28 cellular contexts compared by ENCODE assay signal in the genomic region with DNA sequence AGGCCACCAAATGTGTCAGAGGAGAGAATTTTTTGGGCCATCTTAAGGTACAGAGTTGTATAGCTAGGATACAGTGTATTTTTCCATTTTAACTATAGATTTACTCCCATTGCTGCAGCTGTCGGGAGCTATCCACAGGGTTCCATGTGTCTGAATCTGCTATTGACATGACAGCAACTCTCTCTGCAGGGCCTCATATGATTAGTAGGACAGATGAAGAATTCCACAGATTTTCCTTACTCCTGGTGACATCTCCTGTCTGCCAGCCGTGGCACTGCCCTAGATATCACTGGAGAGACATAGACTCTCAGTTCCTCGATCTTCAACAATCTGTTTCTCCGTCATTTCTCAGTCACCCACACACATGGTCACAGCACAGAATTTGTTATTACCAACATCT.
"Had no signal": no experiment of that assay in that cellular context is flagged by ENCODE, and none has a peak within 500 bp of the region (broad histone marks: within the 10 kb centered on the region; RNA-seq: fewer than 3 reads in every experiment).

No MANE protein-coding gene starts in this region.

- H3K4me1 ChIP-seq: parathyroid adenoma, psoas muscle, right lobe of liver, sigmoid colon, suprapubic skin, testis, tibial artery, transverse colon, upper lobe of right lung, uterus had no signal

- H3K4me3 ChIP-seq: ovary, psoas muscle, right lobe of liver, sigmoid colon, skin epidermis, suprapubic skin, testis, tibial artery, transverse colon, upper lobe of right lung, uterus had no signal

- H3K36me3 ChIP-seq: neutrophil, ovary, right lobe of liver, sigmoid colon, suprapubic skin, tibial artery, transverse colon, upper lobe of right lung, uterus had no signal

- H3K79me2 ChIP-seq: parathyroid adenoma had no signal

- H3K9me3 ChIP-seq: neutrophil, ovary, right lobe of liver, sigmoid colon, suprapubic skin, testis, tibial artery, upper lobe of right lung, uterus had no signal

- H3K27me3 ChIP-seq: neutrophil, ovary, right lobe of liver, sigmoid colon, suprapubic skin, testis, tibial artery, transverse colon, upper lobe of right lung, uterus had no signal

- H3K27ac ChIP-seq: neutrophil, ovary, parathyroid adenoma, psoas muscle, right lobe of liver, sigmoid colon, skin epidermis, suprapubic skin, testis, tibial artery, transverse colon, upper lobe of right lung, uterus had no signal

- ATAC-seq: naive thymus-derived CD4-positive, alpha-beta T cell; natural killer cell; psoas muscle; right cardiac atrium; right lobe of liver; stimulated activated memory B cell treated with anti-CD40 and anti-IgM and Interleukin-4, amounts not matched to agents 10 μg/mL and 1 μg/mL and 100 μg/mL, for 72 hours; stimulated activated naive CD8-positive, alpha-beta T cell treated with anti-CD3 and anti-CD28 coated beads, Interleukin-15, amount 100 ng/mL, for 72 hours; stimulated activated naive CD8-positive, alpha-beta T cell treated with anti-CD3 and anti-CD28 coated beads, Interleukin-15, Interleukin-2, amounts not matched to agents 100 U/mL and 50 U/mL, for 24 hours; upper lobe of right lung had no signal

- H3K9ac ChIP-seq: parathyroid adenoma had no signal

- DNase-seq: naive thymus-derived CD4-positive, alpha-beta T cell; natural killer cell; nucleus accumbens; ovary; posterior cingulate gyrus; psoas muscle; right cardiac atrium; right lobe of liver; sigmoid colon; stimulated activated CD4-positive, alpha-beta T cell treated with anti-CD3 and anti-CD28 coated beads, Interleukin-12 subunit alpha, Interleukin-12 subunit beta, amount 100 ng/mL, for 4 hours; stimulated activated CD4-positive, alpha-beta T cell treated with anti-CD3 and anti-CD28 coated beads, Interleukin-1b, Interleukin-23, amount 100 ng/mL, for 48 hours; stimulated activated CD4-positive, alpha-beta T cell treated with anti-CD3 and anti-CD28 coated beads, Interleukin-4, amount 100 ng/mL, for 1 hour; stimulated activated CD4-positive, alpha-beta T cell treated with anti-CD3 and anti-CD28 coated beads, Interleukin-4, amount 100 ng/mL, for 4 hours; stimulated activated CD8-positive, alpha-beta memory T cell treated with anti-CD3 and anti-CD28 coated beads, Interleukin-4, amount 100 ng/mL, for 48 hours; stimulated activated naive CD4-positive, alpha-beta T cell; stimulated activated naive CD8-positive, alpha-beta T cell treated with anti-CD3 and anti-CD28 coated beads, Interleukin-15, amount 100 ng/mL, for 72 hours; stimulated activated naive CD8-positive, alpha-beta T cell treated with anti-CD3 and anti-CD28 coated beads, Interleukin-15, Interleukin-2, amounts not matched to agents 100 U/mL and 50 U/mL, for 24 hours; substantia nigra; testis; tibial artery; transverse colon; upper lobe of right lung; uterus had no signal

- H2AFZ ChIP-seq: parathyroid adenoma had no signal
